1 cellular context compared by ENCODE assay signal in the genomic region with DNA sequence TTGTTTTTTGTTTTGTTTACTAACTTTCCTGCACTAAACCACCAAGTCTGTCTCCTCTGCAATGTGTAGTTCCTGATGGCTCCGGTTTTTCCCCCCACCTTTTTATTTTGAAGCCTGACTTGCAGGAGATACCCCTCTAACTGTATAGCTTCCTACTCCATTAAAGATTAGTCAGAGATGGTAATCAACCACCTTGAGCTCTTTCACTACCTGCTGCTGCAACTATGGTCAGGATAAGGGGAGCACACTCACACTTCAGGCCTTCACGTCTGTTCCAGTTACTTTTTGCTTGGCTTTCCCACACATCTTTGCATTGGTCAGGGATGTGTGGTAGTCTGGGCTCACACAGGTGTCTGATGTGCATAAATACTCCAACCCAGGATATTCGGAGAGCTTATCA.
TF ChIP-seq lines count a peak whose summit lies in the region.

No MANE protein-coding gene starts in this region.

TF ChIP-seq in GM23338, 12 proteins besides CTCF, POLR2A, EP300 and RAD21 (continued from another document):
- TF ChIP-seq, protein P1, sequence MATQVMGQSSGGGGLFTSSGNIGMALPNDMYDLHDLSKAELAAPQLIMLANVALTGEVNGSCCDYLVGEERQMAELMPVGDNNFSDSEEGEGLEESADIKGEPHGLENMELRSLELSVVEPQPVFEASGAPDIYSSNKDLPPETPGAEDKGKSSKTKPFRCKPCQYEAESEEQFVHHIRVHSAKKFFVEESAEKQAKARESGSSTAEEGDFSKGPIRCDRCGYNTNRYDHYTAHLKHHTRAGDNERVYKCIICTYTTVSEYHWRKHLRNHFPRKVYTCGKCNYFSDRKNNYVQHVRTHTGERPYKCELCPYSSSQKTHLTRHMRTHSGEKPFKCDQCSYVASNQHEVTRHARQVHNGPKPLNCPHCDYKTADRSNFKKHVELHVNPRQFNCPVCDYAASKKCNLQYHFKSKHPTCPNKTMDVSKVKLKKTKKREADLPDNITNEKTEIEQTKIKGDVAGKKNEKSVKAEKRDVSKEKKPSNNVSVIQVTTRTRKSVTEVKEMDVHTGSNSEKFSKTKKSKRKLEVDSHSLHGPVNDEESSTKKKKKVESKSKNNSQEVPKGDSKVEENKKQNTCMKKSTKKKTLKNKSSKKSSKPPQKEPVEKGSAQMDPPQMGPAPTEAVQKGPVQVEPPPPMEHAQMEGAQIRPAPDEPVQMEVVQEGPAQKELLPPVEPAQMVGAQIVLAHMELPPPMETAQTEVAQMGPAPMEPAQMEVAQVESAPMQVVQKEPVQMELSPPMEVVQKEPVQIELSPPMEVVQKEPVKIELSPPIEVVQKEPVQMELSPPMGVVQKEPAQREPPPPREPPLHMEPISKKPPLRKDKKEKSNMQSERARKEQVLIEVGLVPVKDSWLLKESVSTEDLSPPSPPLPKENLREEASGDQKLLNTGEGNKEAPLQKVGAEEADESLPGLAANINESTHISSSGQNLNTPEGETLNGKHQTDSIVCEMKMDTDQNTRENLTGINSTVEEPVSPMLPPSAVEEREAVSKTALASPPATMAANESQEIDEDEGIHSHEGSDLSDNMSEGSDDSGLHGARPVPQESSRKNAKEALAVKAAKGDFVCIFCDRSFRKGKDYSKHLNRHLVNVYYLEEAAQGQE (IDR thresholded peaks at IDR 0.05; ENCODE audit: unreplicated experiment): no peak
- TF ChIP-seq, protein P2, sequence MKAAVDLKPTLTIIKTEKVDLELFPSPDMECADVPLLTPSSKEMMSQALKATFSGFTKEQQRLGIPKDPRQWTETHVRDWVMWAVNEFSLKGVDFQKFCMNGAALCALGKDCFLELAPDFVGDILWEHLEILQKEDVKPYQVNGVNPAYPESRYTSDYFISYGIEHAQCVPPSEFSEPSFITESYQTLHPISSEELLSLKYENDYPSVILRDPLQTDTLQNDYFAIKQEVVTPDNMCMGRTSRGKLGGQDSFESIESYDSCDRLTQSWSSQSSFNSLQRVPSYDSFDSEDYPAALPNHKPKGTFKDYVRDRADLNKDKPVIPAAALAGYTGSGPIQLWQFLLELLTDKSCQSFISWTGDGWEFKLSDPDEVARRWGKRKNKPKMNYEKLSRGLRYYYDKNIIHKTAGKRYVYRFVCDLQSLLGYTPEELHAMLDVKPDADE (IDR thresholded peaks at IDR 0.05): no peak
- no peak for TF ChIP-seq ZNF331 (CRISPR knock-in tag; IDR thresholded peaks at IDR 0.05; ENCODE audit: low read depth)
- no peak for TF ChIP-seq ZNF462 (CRISPR knock-in tag; IDR thresholded peaks at IDR 0.05)
- no peak for TF ChIP-seq JUNB (IDR thresholded peaks at IDR 0.05; ENCODE audit: unreplicated experiment)
- TF ChIP-seq NANOG (IDR thresholded peaks at IDR 0.05; ENCODE audit: borderline replicate concordance): no peak
- no peak for TF ChIP-seq STAT1 (IDR thresholded peaks at IDR 0.05; ENCODE audit: unreplicated experiment)
